ENCODE assay signal across 8 cellular contexts in genomic region chr2:56130463-56131070, GRCh38. TPM values are rescaled to one million over a fixed set of nuclear protein-coding genes. Genes with fewer than 3 reads are reported as not detected.
DNase-seq lines count a peak whose midpoint lies in the region; ATAC-seq and TF ChIP-seq lines count a peak whose summit lies in the region.

No MANE protein-coding gene starts in this region.

- H3K27me3 Mint-ChIP-seq in Caco-2 (ENCODE audit: insufficient read depth, unreplicated experiment): peaks cover 5% of the 10 kb centered on the region
- peaks cover 19% of the 10 kb centered on the region for H3K27me3 Mint-ChIP-seq in osteocyte (ENCODE audit: unreplicated experiment)

- H3K4me1 ChIP-seq in Caco-2: no peaks in the 10 kb centered on the region
- H3K4me1 ChIP-seq in HCT116 (ENCODE audit: control insufficient read depth in 1 of 2, insufficient read depth in 2 of 2, low read length in 2 of 2): no peaks in the 10 kb centered on the region
- H3K4me1 ChIP-seq in OCI-LY3 (ENCODE audit: low read length): no peaks in the 10 kb centered on the region
- H3K4me1 ChIP-seq in esophagus squamous epithelium: no peaks in the 10 kb centered on the region

- H3K79me2 ChIP-seq in HCT116 (ENCODE audit: insufficient read depth, low read length): no peaks in the 10 kb centered on the region
- H3K79me2 ChIP-seq in OCI-LY3 (ENCODE audit: low read length): no peaks in the 10 kb centered on the region

- no peak overlapping the region for H3K4me3 Mint-ChIP-seq in Caco-2 (ENCODE audit: unreplicated experiment)
- no peak overlapping the region for H3K4me3 Mint-ChIP-seq in osteocyte (ENCODE audit: unreplicated experiment)

- H3K27ac Mint-ChIP-seq in Caco-2 (ENCODE audit: unreplicated experiment) (no peak overlapping the region), osteocyte (ENCODE audit: unreplicated experiment) (no peak overlapping the region)

- H2AFZ ChIP-seq in HCT116 (ENCODE audit: low read depth, low read length, poor library complexity, severe bottlenecking): no peak overlapping the region
- no peak overlapping the region for H2AFZ ChIP-seq in OCI-LY3 (ENCODE audit: low read depth, low read length)

- H3K36me3 Mint-ChIP-seq in Caco-2 (ENCODE audit: insufficient read depth, unreplicated experiment) (no peaks in the 10 kb centered on the region), osteocyte (ENCODE audit: unreplicated experiment) (no peaks in the 10 kb centered on the region)

- no peaks in the 10 kb centered on the region for H3K9me3 ChIP-seq in Caco-2
- no peaks in the 10 kb centered on the region for H3K9me3 ChIP-seq in HCT116 (ENCODE audit: control insufficient read depth in 1 of 2, insufficient read depth in 1 of 2, low read depth in 1 of 2, low read length in 2 of 2)
- no peaks in the 10 kb centered on the region for H3K9me3 ChIP-seq in OCI-LY3 (ENCODE audit: insufficient read depth, low read length)
- H3K9me3 ChIP-seq in esophagus squamous epithelium: no peaks in the 10 kb centered on the region

- H3K36me3 ChIP-seq in Caco-2 (ENCODE audit: control insufficient read depth, insufficient read depth, low read length): no peaks in the 10 kb centered on the region
- H3K36me3 ChIP-seq in HCT116 (ENCODE audit: control insufficient read depth in 1 of 2, insufficient read depth in 2 of 2, low read length in 2 of 2): no peaks in the 10 kb centered on the region
- no peaks in the 10 kb centered on the region for H3K36me3 ChIP-seq in OCI-LY3 (replicated peaks; ENCODE audit: low read depth, low read length)
- H3K36me3 ChIP-seq in esophagus squamous epithelium: no peaks in the 10 kb centered on the region

- POLR2A ChIA-PET in Caco-2 (lab: Charles Lee) (no interaction called here), HCT116 (lab: Charles Lee) (no interaction called here)

- TF ChIP-seq RAD21 in HCT116 (IDR thresholded peaks at IDR 0.05; ENCODE audit: low read depth): peak; percentile 46

- H4K20me1 ChIP-seq in HCT116 (ENCODE audit: insufficient read depth): no peaks in the 10 kb centered on the region
- no peaks in the 10 kb centered on the region for H4K20me1 ChIP-seq in OCI-LY3 (ENCODE audit: insufficient read depth, low read length)

- BruUV-seq in Caco-2 (replicated peaks; lab: Mats Ljungman, UMichigan) (no TSS peak), HCT116 (replicated peaks; lab: Mats Ljungman, UMichigan) (no TSS peak)

- WGBS in esophagus squamous epithelium, 2 donors: 47 to 59% methylated on average over 5 of the region's 5 CpGs

- DNase-seq in Caco-2: peak in 1 of 2 experiments; percentile 39
- DNase-seq in HCT116 (ENCODE audit: low read depth, low spot score): peak; percentile 33
- DNase-seq in esophagus squamous epithelium (lab: John Stamatoyannopoulos, UW): no peak
- no peak for DNase-seq in osteocyte (ENCODE audit: extremely low spot score, unreplicated experiment)
- no peak for DNase-seq in activated CD4-positive, CD25-positive, alpha-beta regulatory T cell treated with anti-CD3 and anti-CD28 coated beads, Interleukin-2, amount 50 U/mL, for 72 hours

- H3K9me3 Mint-ChIP-seq in Caco-2 (ENCODE audit: unreplicated experiment) (no peaks in the 10 kb centered on the region), osteocyte (ENCODE audit: unreplicated experiment) (no peaks in the 10 kb centered on the region)

- no peaks in the 10 kb centered on the region for H3K9me2 ChIP-seq in HCT116 (ENCODE audit: insufficient read depth)

- H3K4me1 Mint-ChIP-seq in Caco-2 (ENCODE audit: low read depth, unreplicated experiment) (no peaks in the 10 kb centered on the region), osteocyte (ENCODE audit: unreplicated experiment) (no peaks in the 10 kb centered on the region)

- H3K27me3 ChIP-seq in Caco-2 (replicated peaks; ENCODE audit: control insufficient read depth, insufficient read depth, low read length): no peaks in the 10 kb centered on the region
- H3K27me3 ChIP-seq in HCT116 (ENCODE audit: insufficient read depth, low read length): no peaks in the 10 kb centered on the region
- no peaks in the 10 kb centered on the region for H3K27me3 ChIP-seq in OCI-LY3 (ENCODE audit: low read depth, low read length)
- no peaks in the 10 kb centered on the region for H3K27me3 ChIP-seq in esophagus squamous epithelium

- intact Hi-C loops in Caco-2 (cut with micrococcal nuclease; ENCODE audit: unreplicated experiment) (loop anchor here (1.0 to 5.0 kb wide), 2 partner anchors 118 to 1386 kb away; no protein-coding TSS in a partner anchor), HCT116 (cut with micrococcal nuclease) (loop anchor here (5.0 kb wide), 2 partner anchors 123 to 1387 kb away; no protein-coding TSS in a partner anchor), esophagus squamous epithelium (cut with DNase I) (no loop called here)

- no peak overlapping the region for H3K4me2 ChIP-seq in HCT116 (ENCODE audit: low read length)
- H3K4me2 ChIP-seq in OCI-LY3 (ENCODE audit: low read length): no peak overlapping the region

- ATAC-seq in HCT116 (peak; percentile 84), HG02623 (IDR thresholded peaks at IDR 0.05; ENCODE audit: unreplicated experiment) (no peak), HG03135 (IDR thresholded peaks at IDR 0.05; ENCODE audit: unreplicated experiment) (no peak)

- H3K4me3 ChIP-seq in Caco-2 (ENCODE audit: low read depth, low read length) (no peak overlapping the region), HCT116 (replicated peaks in 1 of 2; ENCODE audit: low read depth in 1 of 2, low read length in 2 of 2) (no peak overlapping the region), OCI-LY3 (ENCODE audit: low read length) (no peak overlapping the region), esophagus squamous epithelium (no peak overlapping the region)

- no peak overlapping the region for H3K27ac ChIP-seq in HCT116 (ENCODE audit: low read depth, low read length)
- H3K27ac ChIP-seq in OCI-LY3 (ENCODE audit: low read length): no peak overlapping the region
- no peak overlapping the region for H3K27ac ChIP-seq in esophagus squamous epithelium

- TF ChIP-seq POLR2A in HCT116 (IDR thresholded peaks at IDR 0.05; ENCODE audit: borderline replicate concordance, extremely low read depth, insufficient read depth, insufficient read length) (no peak), esophagus squamous epithelium (IDR thresholded peaks at IDR 0.05) (no peak)

- RAD21 ChIA-PET in HCT116 (lab: Charles Lee; ENCODE audit: low non-redundant PET in 1 of 2, low total read pairs in 2 of 2, uncharacterized antibody in 2 of 2, unreplicated experiment in 2 of 2): no interaction called here

- peak; percentile 61 to 67 for TF ChIP-seq CTCF in Caco-2 (IDR thresholded peaks at IDR 0.05; ENCODE audit: insufficient read depth in 1 of 2, low read depth in 1 of 2, low read length in 1 of 2, severe bottlenecking in 1 of 2, unreplicated experiment in 1 of 2)
- peak; percentile 38 to 86 (median 75); a peak in 5 of 6 replicates for TF ChIP-seq CTCF in HCT116 (IDR thresholded peaks at IDR 0.05 in 2 of 3, conservative IDR thresholded peaks at IDR 0.05 in 1 of 3; ENCODE audit: borderline replicate concordance in 1 of 3, insufficient read depth in 1 of 3, low read depth in 2 of 3, low read length in 2 of 3)
- peak; percentile 75 for TF ChIP-seq CTCF in OCI-LY3 (IDR thresholded peaks at IDR 0.05; ENCODE audit: low read depth, low read length)
- TF ChIP-seq CTCF in esophagus squamous epithelium (IDR thresholded peaks at IDR 0.05): peak in 5 of 6 experiments; percentile 30 to 58 (median 40)
- peak; percentile 69 for TF ChIP-seq CTCF in osteocyte (IDR thresholded peaks at IDR 0.05)

- H3K9ac ChIP-seq in HCT116 (ENCODE audit: low read length): no peak overlapping the region
- no peak overlapping the region for H3K9ac ChIP-seq in OCI-LY3 (ENCODE audit: low read length)

- CTCF ChIA-PET in Caco-2 (lab: Charles Lee): interaction anchor here (0.6 to 1.3 kb wide), 6 partner anchors 10 to 359 kb away, joined by 3 to 18 read pairs (median 4); no protein-coding TSS in a partner anchor
- CTCF ChIA-PET in HCT116 (lab: Charles Lee): interaction anchor here (0.6 to 1.3 kb wide), 20 partner anchors 8 to 1388 kb away, joined by 3 to 23 read pairs (median 3); partner anchors contain the start of gene CCDC85A

TF ChIP-seq in HCT116, 20 proteins besides CTCF, POLR2A, EP300 and RAD21 (continues in another document):
- TF ChIP-seq FOSL1 (IDR thresholded peaks at IDR 0.05; ENCODE audit: low read depth): no peak
- no peak for TF ChIP-seq ZBTB33 (IDR thresholded peaks at IDR 0.05; ENCODE audit: extremely low read depth, insufficient replicate concordance, low read length)
- TF ChIP-seq CEBPB (IDR thresholded peaks at IDR 0.05; ENCODE audit: low read depth): 0 out of 2 replicates have a peak, but pooled peaks have one; percentile 29

RNA-seq across cellular contexts. Expression of gene CCDC85A, which starts 53.2 kb away (rescaled TPM):
- total RNA-seq in Caco-2 (2022) (not detected in 2 replicates), HCT116 (2021; ENCODE audit: unreplicated experiment) (0.10 TPM), esophagus squamous epithelium (1 to 10 TPM in 2 of 4 donors, under 1 TPM in 2; 0.42 to 2.1 (median 1.3) TPM), osteocyte (1.5 and 1.7 TPM in 2 replicates)
- polyA plus RNA-seq in HCT116 (2012): 0.01 and 0.03 TPM in 2 replicates
